Comparison of ENCODE assay signal across 2 cellular contexts in the genomic region with DNA sequence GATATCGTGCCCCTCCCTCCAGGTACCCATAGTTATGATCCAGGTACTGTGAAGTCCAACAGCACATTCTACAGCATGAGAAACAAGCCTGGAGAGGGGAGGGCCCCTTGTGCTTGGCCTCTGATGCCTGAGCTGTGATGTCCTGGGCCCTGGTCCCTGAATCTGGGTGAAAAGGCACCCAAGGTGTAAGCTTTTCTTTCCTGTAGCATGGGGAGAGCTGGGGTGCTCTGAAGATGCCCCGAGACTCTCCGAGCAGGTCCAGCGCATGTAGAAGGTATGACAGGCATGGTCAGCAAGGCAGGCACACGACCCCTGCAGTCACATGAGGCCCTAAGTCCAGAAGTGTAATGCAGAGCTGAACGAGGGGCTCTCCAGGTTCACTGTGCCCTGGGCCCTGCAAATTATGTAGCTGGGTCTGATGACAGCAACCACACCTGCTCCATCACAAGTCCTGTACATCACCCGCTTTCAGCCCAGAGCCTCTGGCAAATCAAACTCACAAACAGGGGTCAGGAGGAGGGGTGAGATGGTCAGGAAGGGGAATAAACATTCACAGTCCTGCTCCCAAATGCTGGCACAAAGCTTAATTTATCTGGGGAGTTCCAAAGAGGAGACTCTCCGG.
TF ChIP-seq lines count a peak whose summit lies in the region.

No MANE protein-coding gene starts in this region.

TF ChIP-seq in GM12878, 131 proteins besides CTCF, POLR2A, EP300 and RAD21:
- TF ChIP-seq YY1 (IDR thresholded peaks at IDR 0.05; ENCODE audit: low read depth, low read length) = no peak
- no peak for TF ChIP-seq BRCA1 (IDR thresholded peaks at IDR 0.05; ENCODE audit: low read depth, low read length)
- no peak for TF ChIP-seq EZH2 (IDR thresholded peaks at IDR 0.05; ENCODE audit: borderline replicate concordance, control insufficient read depth, low read depth, low read length)
- TF ChIP-seq BCLAF1 (IDR thresholded peaks at IDR 0.05) = no peak
- TF ChIP-seq RCOR1 (conservative IDR thresholded peaks at IDR 0.05; ENCODE audit: low read depth, low read length) = no peak

TF ChIP-seq in SK-N-SH, 30 proteins besides CTCF, POLR2A, EP300 and RAD21:
- TF ChIP-seq RXRA (IDR thresholded peaks at IDR 0.05; ENCODE audit: borderline replicate concordance, low read depth) = no peak
- TF ChIP-seq, protein P1, sequence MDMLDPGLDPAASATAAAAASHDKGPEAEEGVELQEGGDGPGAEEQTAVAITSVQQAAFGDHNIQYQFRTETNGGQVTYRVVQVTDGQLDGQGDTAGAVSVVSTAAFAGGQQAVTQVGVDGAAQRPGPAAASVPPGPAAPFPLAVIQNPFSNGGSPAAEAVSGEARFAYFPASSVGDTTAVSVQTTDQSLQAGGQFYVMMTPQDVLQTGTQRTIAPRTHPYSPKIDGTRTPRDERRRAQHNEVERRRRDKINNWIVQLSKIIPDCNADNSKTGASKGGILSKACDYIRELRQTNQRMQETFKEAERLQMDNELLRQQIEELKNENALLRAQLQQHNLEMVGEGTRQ (IDR thresholded peaks at IDR 0.05; ENCODE audit: borderline replicate concordance, low read depth, low read length) = no peak
- TF ChIP-seq ELF1 (IDR thresholded peaks at IDR 0.05) = no peak
- TF ChIP-seq JUND (IDR thresholded peaks at IDR 0.05) = no peak
- TF ChIP-seq PBX3 (IDR thresholded peaks at IDR 0.05) = no peak
- TF ChIP-seq RFX5 (IDR thresholded peaks at IDR 0.05; ENCODE audit: low read length) = no peak
- TF ChIP-seq GATA2 (CRISPR knock-in tag; IDR thresholded peaks at IDR 0.05) = no peak
- no peak for TF ChIP-seq TAF1 (IDR thresholded peaks at IDR 0.05; ENCODE audit: borderline replicate concordance, low read depth, low read length)
- TF ChIP-seq ZBTB33 (IDR thresholded peaks at IDR 0.05; ENCODE audit: borderline replicate concordance, low read depth) = no peak
- TF ChIP-seq SMC3 (IDR thresholded peaks at IDR 0.05; ENCODE audit: low read depth, low read length) = no peak
- no peak for TF ChIP-seq NFIC (IDR thresholded peaks at IDR 0.05; ENCODE audit: borderline replicate concordance)
- TF ChIP-seq YY1 (IDR thresholded peaks at IDR 0.05; ENCODE audit: low read depth) = no peak
- no peak for TF ChIP-seq NRF1 (IDR thresholded peaks at IDR 0.05; ENCODE audit: low read depth, low read length)
- no peak for TF ChIP-seq FOXJ3 (CRISPR knock-in tag; IDR thresholded peaks at IDR 0.05)
- TF ChIP-seq, protein P2, sequence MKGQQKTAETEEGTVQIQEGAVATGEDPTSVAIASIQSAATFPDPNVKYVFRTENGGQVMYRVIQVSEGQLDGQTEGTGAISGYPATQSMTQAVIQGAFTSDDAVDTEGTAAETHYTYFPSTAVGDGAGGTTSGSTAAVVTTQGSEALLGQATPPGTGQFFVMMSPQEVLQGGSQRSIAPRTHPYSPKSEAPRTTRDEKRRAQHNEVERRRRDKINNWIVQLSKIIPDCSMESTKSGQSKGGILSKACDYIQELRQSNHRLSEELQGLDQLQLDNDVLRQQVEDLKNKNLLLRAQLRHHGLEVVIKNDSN (IDR thresholded peaks at IDR 0.05; ENCODE audit: borderline replicate concordance, low read depth) = no peak
- TF ChIP-seq EZH2phosphoT487 (IDR thresholded peaks at IDR 0.05; ENCODE audit: borderline replicate concordance, low read depth) = no peak
- TF ChIP-seq, protein P3, sequence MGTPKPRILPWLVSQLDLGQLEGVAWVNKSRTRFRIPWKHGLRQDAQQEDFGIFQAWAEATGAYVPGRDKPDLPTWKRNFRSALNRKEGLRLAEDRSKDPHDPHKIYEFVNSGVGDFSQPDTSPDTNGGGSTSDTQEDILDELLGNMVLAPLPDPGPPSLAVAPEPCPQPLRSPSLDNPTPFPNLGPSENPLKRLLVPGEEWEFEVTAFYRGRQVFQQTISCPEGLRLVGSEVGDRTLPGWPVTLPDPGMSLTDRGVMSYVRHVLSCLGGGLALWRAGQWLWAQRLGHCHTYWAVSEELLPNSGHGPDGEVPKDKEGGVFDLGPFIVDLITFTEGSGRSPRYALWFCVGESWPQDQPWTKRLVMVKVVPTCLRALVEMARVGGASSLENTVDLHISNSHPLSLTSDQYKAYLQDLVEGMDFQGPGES (IDR thresholded peaks at IDR 0.05; ENCODE audit: low read depth, low read length) = no peak
- no peak for TF ChIP-seq CHD2 (IDR thresholded peaks at IDR 0.05; ENCODE audit: low read length, partially characterized antibody)
